9 cellular contexts compared by ENCODE assay signal in genomic region chr19:10514211-10515145, GRCh38. TPM values are rescaled to one million over a fixed set of nuclear protein-coding genes. Genes with fewer than 3 reads are reported as not detected.
DNase-seq lines count a peak whose midpoint lies in the region; ATAC-seq, FAIRE-seq and TF ChIP-seq lines count a peak whose summit lies in the region.
"Had no signal": no experiment of that assay in that cellular context is flagged by ENCODE, and none has a peak within 500 bp of the region (broad histone marks: within the 10 kb centered on the region; RNA-seq: fewer than 3 reads in every experiment).

No MANE protein-coding gene starts in this region.

- peaks cover 59% of the 10 kb centered on the region for H3K27me3 Mint-ChIP-seq in CD4-positive, CD25-positive, alpha-beta regulatory T cell
- H3K27me3 Mint-ChIP-seq in T-cell (peaks cover 48 to 59% of the 10 kb centered on the region in 2 donors), naive B cell (peaks cover 43 to 66% (median 60%) of the 10 kb centered on the region in 3 donors)

- H3K4me2 ChIP-seq in GM12878 (ENCODE audit: control insufficient read depth, insufficient read depth): no peak overlapping the region

- TF ChIP-seq POLR2A in GM12878 (IDR thresholded peaks at IDR 0.05; ENCODE audit: low read depth, low read length): no peak

- 0 out of 6 replicates have a peak, but pooled peaks of 1 of the 3 experiments have one; percentile 4 for TF ChIP-seq CTCF in GM12878 (IDR thresholded peaks at IDR 0.05 in 2 of 3, conservative IDR thresholded peaks at IDR 0.05 in 1 of 3; ENCODE audit: control insufficient read depth in 2 of 3, extremely low read depth in 1 of 3, insufficient read depth in 1 of 3, low read depth in 3 of 3, low read length in 3 of 3)

- intact Hi-C loops in GM12878 (cut with micrococcal nuclease; ENCODE audit: unreplicated experiment): no loop called here

- POLR2A ChIA-PET in T-cell (lab: Charles Lee) (no interaction called here), GM12878 (lab: Charles Lee) (no interaction called here)

- no peak for FAIRE-seq in GM12878 (lab: Jason Lieb, UNC)

- H3K9me3 ChIP-seq in CD4-positive, CD25-positive, alpha-beta regulatory T cell (ENCODE audit: control insufficient read depth in 2 of 2, low read length in 2 of 2): no peaks in the 10 kb centered on the region
- H3K9me3 ChIP-seq in GM12878 (replicated peaks; ENCODE audit: control insufficient read depth, insufficient read depth, low read length): no peaks in the 10 kb centered on the region

- CTCF ChIA-PET in T-cell (lab: Charles Lee): no interaction called here
- CTCF ChIA-PET in GM12878 (lab: Yijun Ruan, JAX): no interaction called here

- BruUV-seq in GM12878 (replicated peaks; lab: Mats Ljungman, UMichigan): no TSS peak

- peaks cover 26% of the 10 kb centered on the region for H3K27me3 ChIP-seq in CD4-positive, CD25-positive, alpha-beta regulatory T cell (ENCODE audit: control insufficient read depth, insufficient read depth, low read length)
- H3K27me3 ChIP-seq in GM12878 (replicated peaks in 1 of 2; ENCODE audit: control insufficient read depth in 2 of 2, insufficient read depth in 2 of 2, low read length in 1 of 2): peaks cover 12 to 26% of the 10 kb centered on the region in 2 experiments

- no peaks in the 10 kb centered on the region for H3K36me3 ChIP-seq in CD4-positive, CD25-positive, alpha-beta regulatory T cell (ENCODE audit: control insufficient read depth, insufficient read depth, low read length)
- H3K36me3 ChIP-seq in GM12878 (ENCODE audit: control insufficient read depth in 2 of 2, insufficient read depth in 2 of 2, low read length in 1 of 2): no peaks in the 10 kb centered on the region

- no peak overlapping the region for H3K27ac Mint-ChIP-seq in CD4-positive, CD25-positive, alpha-beta regulatory T cell
- H3K27ac Mint-ChIP-seq in T-cell (peak overlapping the region in 1 of 2 donors; percentile 81), naive B cell (peak overlapping the region in 1 of 6 donors; percentile 97)

- H3K4me3 ChIP-seq in CD4-positive, CD25-positive, alpha-beta regulatory T cell (ENCODE audit: low read depth, low read length): no peak overlapping the region
- no peak overlapping the region for H3K4me3 ChIP-seq in GM12878

- ATAC-seq in CD4-positive, CD25-positive, alpha-beta regulatory T cell (ENCODE audit: low read depth in 2 of 2): peak; percentile 57 to 58
- ATAC-seq in T-cell (replicated peaks in 1 of 4): peak; percentile 40 to 66 (median 64)
- ATAC-seq in GM12878: peak; percentile 64
- peak; percentile 58 to 63 for ATAC-seq in naive B cell (ENCODE audit: low read depth in 2 of 2)
- ATAC-seq in HG03039 (IDR thresholded peaks at IDR 0.05; ENCODE audit: unreplicated experiment): no peak

- no peaks in the 10 kb centered on the region for H4K20me1 ChIP-seq in GM12878 (ENCODE audit: control insufficient read depth, insufficient read depth)

- peaks cover 34% of the 10 kb centered on the region for H3K4me1 ChIP-seq in CD4-positive, CD25-positive, alpha-beta regulatory T cell (ENCODE audit: control insufficient read depth, insufficient read depth, low read length, poor library complexity, severe bottlenecking)
- H3K4me1 ChIP-seq in GM12878 (ENCODE audit: control insufficient read depth, insufficient read depth, low read length): peaks cover 13% of the 10 kb centered on the region

- H3K79me2 ChIP-seq in GM12878 (ENCODE audit: control insufficient read depth, insufficient read depth, low read length): no peaks in the 10 kb centered on the region

- TF ChIP-seq RAD21 in GM12878 (IDR thresholded peaks at IDR 0.05; ENCODE audit: insufficient read depth, low read depth, low read length): no peak

- 48% methylated on average over 98 of the region's 107 CpGs for WGBS in GM12878 (ENCODE audit: insufficient coverage, insufficient replicate concordance, low lambda C conversion rate, missing lambda C conversion rate)

- RAD21 ChIA-PET in GM12878 (lab: Charles Lee; ENCODE audit: unreplicated experiment): no interaction called here

- peaks cover 0 to 2% (median 0%) of the 10 kb centered on the region in 7 donors for H3K9me3 Mint-ChIP-seq in CD4-positive, CD25-positive, alpha-beta regulatory T cell
- no peaks in the 10 kb centered on the region for H3K9me3 Mint-ChIP-seq in T-cell
- peaks cover 0 to 2% (median 0%) of the 10 kb centered on the region in 7 donors for H3K9me3 Mint-ChIP-seq in naive B cell

- peaks cover 2 to 34% (median 13%) of the 10 kb centered on the region in 4 donors for H3K4me1 Mint-ChIP-seq in CD4-positive, CD25-positive, alpha-beta regulatory T cell
- peaks cover 23 to 41% (median 34%) of the 10 kb centered on the region in 3 donors for H3K4me1 Mint-ChIP-seq in T-cell
- H3K4me1 Mint-ChIP-seq in naive B cell: peaks cover 23 to 25% (median 24%) of the 10 kb centered on the region in 3 donors

- no peak for TF ChIP-seq EP300 in GM12878 (IDR thresholded peaks at IDR 0.05; ENCODE audit: borderline replicate concordance in 1 of 2, control insufficient read depth in 1 of 2, low read depth in 2 of 2, low read length in 2 of 2)

- no peak overlapping the region for H3K9ac ChIP-seq in GM12878 (ENCODE audit: control insufficient read depth, insufficient read depth, low read length)

- in situ Hi-C loops in GM12878 (cut with MboI): no loop called here

- DNase-seq in CD4-positive, CD25-positive, alpha-beta regulatory T cell: peak in 1 of 3 donors; percentile 57
- peak in 25 of 34 experiments; percentile 25 to 62 (median 47) for DNase-seq in T-cell
- no peak for DNase-seq in GM12878 (ENCODE audit: low read depth, low spot score)
- DNase-seq in naive B cell: no peak
- no peak for DNase-seq in T1000 (lab: John Stamatoyannopoulos, UW)
- DNase-seq in NCI-H1092 treated with DMSO at 0.1 percent for 48 hours (lab: John Stamatoyannopoulos, UW): no peak
- DNase-seq in globus pallidus (ENCODE audit: low spot score): no peak
- DNase-seq: NCI-H226 had no signal

- H3K4me3 Mint-ChIP-seq in CD4-positive, CD25-positive, alpha-beta regulatory T cell: no peak overlapping the region
- H3K4me3 Mint-ChIP-seq in T-cell (peak overlapping the region; percentile 66 to 76 (median 72)), naive B cell (peak overlapping the region in 3 of 8 donors; percentile 18 to 67 (median 49))

- H2AFZ ChIP-seq in GM12878 (ENCODE audit: control insufficient read depth, low read depth, low read length): no peak overlapping the region; the same call in 1 of the 2 replicates

- SMC1A ChIA-PET in GM12878 (lab: Charles Lee; ENCODE audit: uncharacterized antibody, unreplicated experiment): interaction anchor here (0.5 kb wide), 1 partner anchor 280 kb away, joined by 3 read pairs; no protein-coding TSS in a partner anchor

- H3K27ac ChIP-seq in CD4-positive, CD25-positive, alpha-beta regulatory T cell (ENCODE audit: insufficient read depth, low read length, poor library complexity, severe bottlenecking): no peak overlapping the region
- no peak overlapping the region for H3K27ac ChIP-seq in GM12878 (ENCODE audit: control insufficient read depth, insufficient read depth)

- H3K36me3 Mint-ChIP-seq in CD4-positive, CD25-positive, alpha-beta regulatory T cell: peaks cover 3% of the 10 kb centered on the region
- H3K36me3 Mint-ChIP-seq in T-cell (no peaks in the 10 kb centered on the region), naive B cell (peaks cover 0 to 7% of the 10 kb centered on the region in 2 donors)

RNA-seq across cellular contexts. Expression of gene S1PR5, which starts 2.8 kb away (rescaled TPM):
- total RNA-seq in CD4-positive, CD25-positive, alpha-beta regulatory T cell: not detected
- polyA plus RNA-seq in CD4-positive, CD25-positive, alpha-beta regulatory T cell: under 1 TPM in 3 of 4 donors, not detected in 1; 0.17 to 0.31 (median 0.30) TPM
- total RNA-seq in T-cell (10 to 100 TPM in 1 of 5 donors, 1 to 10 TPM in 4; 1.9 to 25.0 (median 6.5) TPM), GM12878 (2014; rRNA removed) (0.11 TPM in 1 of 2 replicates, not detected in the other), GM12878 (2014; rRNA removed; fragmentation: Illumina TruSeq; extraction: Trizol) (0.14 TPM in 1 of 2 replicates, not detected in the other), GM12878 (2021) (not detected in 2 replicates)
- not detected in 2 replicates for total RNA-seq in GM12878 (2013; cell fraction: nucleolus; rRNA removed)
- not detected for polyA plus RNA-seq in GM12878 (2011; ENCODE audit: low read depth)
- polyA plus RNA-seq in GM12878 (2011; rRNA removed) (0.04 TPM in 1 of 2 replicates, not detected in the other), GM12878 (2014; fragmentation: Illumina TruSeq; extraction: Trizol) (not detected in 2 replicates), GM12878 (2014; fragmentation: Nextera tagmentation; extraction: Ambion mirVana) (not detected), GM12878 (2014; rRNA removed) (0.14 TPM in 1 of 2 replicates, not detected in the other), GM12878 (2016; fragmentation: Nextera tagmentation; extraction: Ambion mirVana) (not detected), naive B cell (ENCODE audit: low read depth in 6 of 6) (under 1 TPM in 5 of 6 donors, not detected in 1; 0.24 to 0.96 (median 0.75) TPM)
- 0.03 TPM in 1 of 2 replicates, not detected in the other for polyA plus RNA-seq in GM12878 (2011; cell fraction: cytosol; rRNA removed)
- not detected in 2 replicates for polyA plus RNA-seq in GM12878 (2011; cell fraction: nucleus; rRNA removed)
- not detected in 2 replicates for polyA plus RNA-seq in GM12878 (2012)
- not detected in 2 replicates for polyA minus RNA-seq in GM12878 (2011; rRNA and poly(A)+ RNA removed)
- polyA minus RNA-seq in GM12878 (2011; cell fraction: cytosol; rRNA and poly(A)+ RNA removed): not detected in 2 replicates
- not detected in 2 replicates for polyA minus RNA-seq in GM12878 (2011; cell fraction: nucleus; rRNA and poly(A)+ RNA removed)

RNA-seq across cellular contexts. Expression of gene KEAP1, which starts 11.3 kb away (rescaled TPM):
- total RNA-seq in CD4-positive, CD25-positive, alpha-beta regulatory T cell: 26.2 TPM
- polyA plus RNA-seq in CD4-positive, CD25-positive, alpha-beta regulatory T cell: 10 to 100 TPM; 45.0 to 75.1 (median 56.3) TPM
- 10 to 100 TPM; 18.4 to 64.2 (median 56.0) TPM for total RNA-seq in T-cell
- total RNA-seq in GM12878 (2013; cell fraction: nucleolus; rRNA removed): 30.3 and 40.1 TPM in 2 replicates
- total RNA-seq in GM12878 (2014; rRNA removed): 49.0 and 60.4 TPM in 2 replicates
- total RNA-seq in GM12878 (2014; rRNA removed; fragmentation: Illumina TruSeq; extraction: Trizol): 44.3 and 54.7 TPM in 2 replicates
- 61.2 and 76.2 TPM in 2 replicates for total RNA-seq in GM12878 (2021)
- 19.1 TPM for polyA plus RNA-seq in GM12878 (2011; ENCODE audit: low read depth)
- 23.7 and 42.6 TPM in 2 replicates for polyA plus RNA-seq in GM12878 (2011; rRNA removed)
- polyA plus RNA-seq in GM12878 (2011; cell fraction: cytosol; rRNA removed): 45.2 and 63.6 TPM in 2 replicates
- 57.9 and 62.3 TPM in 2 replicates for polyA plus RNA-seq in GM12878 (2011; cell fraction: nucleus; rRNA removed)
- 31.0 and 33.1 TPM in 2 replicates for polyA plus RNA-seq in GM12878 (2012)
- 17.2 and 36.7 TPM in 2 replicates for polyA plus RNA-seq in GM12878 (2014; fragmentation: Illumina TruSeq; extraction: Trizol)
- polyA plus RNA-seq in GM12878 (2014; fragmentation: Nextera tagmentation; extraction: Ambion mirVana): 1 to 10 TPM; 1.4 to 9.3 TPM
- polyA plus RNA-seq in GM12878 (2014; rRNA removed): 41.2 and 50.2 TPM in 2 replicates
- polyA plus RNA-seq in GM12878 (2016; fragmentation: Nextera tagmentation; extraction: Ambion mirVana): 10 to 100 TPM; 83.1 to 87.7 TPM
- polyA minus RNA-seq in GM12878 (2011; rRNA and poly(A)+ RNA removed): 102 and 125 TPM in 2 replicates
- 29.0 and 35.8 TPM in 2 replicates for polyA minus RNA-seq in GM12878 (2011; cell fraction: cytosol; rRNA and poly(A)+ RNA removed)
- 16.2 and 22.3 TPM in 2 replicates for polyA minus RNA-seq in GM12878 (2011; cell fraction: nucleus; rRNA and poly(A)+ RNA removed)
- 1 to 10 TPM in 5 of 6 donors, under 1 TPM in 1; 0.18 to 9.8 (median 7.7) TPM for polyA plus RNA-seq in naive B cell (ENCODE audit: low read depth in 6 of 6)

RNA-seq across cellular contexts. Expression of gene ATG4D, which starts 29.2 kb away (rescaled TPM):
- total RNA-seq in CD4-positive, CD25-positive, alpha-beta regulatory T cell: 62.4 TPM
- 10 to 100 TPM; 14.0 to 17.0 (median 14.7) TPM for polyA plus RNA-seq in CD4-positive, CD25-positive, alpha-beta regulatory T cell
- total RNA-seq in T-cell (10 to 100 TPM; 55.7 to 63.0 (median 60.9) TPM), GM12878 (2014; rRNA removed) (15.6 and 16.8 TPM in 2 replicates), GM12878 (2014; rRNA removed; fragmentation: Illumina TruSeq; extraction: Trizol) (8.1 and 8.4 TPM in 2 replicates), GM12878 (2021) (24.2 and 24.3 TPM in 2 replicates)
- 11.7 and 13.3 TPM in 2 replicates for total RNA-seq in GM12878 (2013; cell fraction: nucleolus; rRNA removed)
- 7.4 TPM for polyA plus RNA-seq in GM12878 (2011; ENCODE audit: low read depth)
- polyA plus RNA-seq in GM12878 (2011; rRNA removed) (7.9 and 14.5 TPM in 2 replicates), GM12878 (2014; fragmentation: Illumina TruSeq; extraction: Trizol) (1.2 and 7.7 TPM in 2 replicates), GM12878 (2014; fragmentation: Nextera tagmentation; extraction: Ambion mirVana) (1 to 10 TPM in 1 of 2 experiments, under 1 TPM in 1; 0.39 to 2.3 TPM), GM12878 (2014; rRNA removed) (26.7 and 28.7 TPM in 2 replicates), GM12878 (2016; fragmentation: Nextera tagmentation; extraction: Ambion mirVana) (10 to 100 TPM; 12.4 to 14.6 TPM), naive B cell (ENCODE audit: low read depth in 6 of 6) (10 to 100 TPM in 2 of 6 donors, 1 to 10 TPM in 4; 1.7 to 20.7 (median 9.4) TPM)
- 20.2 and 26.1 TPM in 2 replicates for polyA plus RNA-seq in GM12878 (2011; cell fraction: cytosol; rRNA removed)
- polyA plus RNA-seq in GM12878 (2011; cell fraction: nucleus; rRNA removed): 45.2 and 57.3 TPM in 2 replicates
- polyA plus RNA-seq in GM12878 (2012): 17.3 and 23.3 TPM in 2 replicates
- polyA minus RNA-seq in GM12878 (2011; rRNA and poly(A)+ RNA removed): 10.1 and 22.5 TPM in 2 replicates
- 6.4 and 9.4 TPM in 2 replicates for polyA minus RNA-seq in GM12878 (2011; cell fraction: cytosol; rRNA and poly(A)+ RNA removed)
- 10.0 and 14.4 TPM in 2 replicates for polyA minus RNA-seq in GM12878 (2011; cell fraction: nucleus; rRNA and poly(A)+ RNA removed)

RNA-seq across cellular contexts. Expression of gene KRI1, which starts 51.3 kb away (rescaled TPM):
- 34.6 TPM for total RNA-seq in CD4-positive, CD25-positive, alpha-beta regulatory T cell
- 10 to 100 TPM in 3 of 4 donors, 1 to 10 TPM in 1; 8.6 to 13.8 (median 12.0) TPM for polyA plus RNA-seq in CD4-positive, CD25-positive, alpha-beta regulatory T cell
- total RNA-seq in T-cell (10 to 100 TPM; 50.9 to 94.8 (median 79.1) TPM), GM12878 (2014; rRNA removed) (25.3 and 31.0 TPM in 2 replicates), GM12878 (2014; rRNA removed; fragmentation: Illumina TruSeq; extraction: Trizol) (17.6 and 21.0 TPM in 2 replicates), GM12878 (2021) (32.7 and 36.2 TPM in 2 replicates)
- 18.6 and 20.9 TPM in 2 replicates for total RNA-seq in GM12878 (2013; cell fraction: nucleolus; rRNA removed)
- polyA plus RNA-seq in GM12878 (2011; ENCODE audit: low read depth): 10.2 TPM
- polyA plus RNA-seq in GM12878 (2011; rRNA removed) (17.2 and 17.4 TPM in 2 replicates), GM12878 (2014; fragmentation: Illumina TruSeq; extraction: Trizol) (21.9 and 24.7 TPM in 2 replicates), GM12878 (2014; fragmentation: Nextera tagmentation; extraction: Ambion mirVana) (1 to 10 TPM in 1 of 2 experiments, under 1 TPM in 1; 0.98 to 3.4 TPM), GM12878 (2014; rRNA removed) (42.5 and 42.6 TPM in 2 replicates), GM12878 (2016; fragmentation: Nextera tagmentation; extraction: Ambion mirVana) (10 to 100 TPM; 24.7 to 27.4 TPM), naive B cell (ENCODE audit: low read depth in 6 of 6) (10 to 100 TPM; 10.6 to 47.6 (median 16.5) TPM)
- 12.3 and 17.7 TPM in 2 replicates for polyA plus RNA-seq in GM12878 (2011; cell fraction: cytosol; rRNA removed)
- polyA plus RNA-seq in GM12878 (2011; cell fraction: nucleus; rRNA removed): 43.9 and 57.1 TPM in 2 replicates
- 18.6 and 27.4 TPM in 2 replicates for polyA plus RNA-seq in GM12878 (2012)
- polyA minus RNA-seq in GM12878 (2011; rRNA and poly(A)+ RNA removed): 5.3 and 7.0 TPM in 2 replicates
- polyA minus RNA-seq in GM12878 (2011; cell fraction: cytosol; rRNA and poly(A)+ RNA removed): 8.0 and 9.6 TPM in 2 replicates
- 12.5 and 24.5 TPM in 2 replicates for polyA minus RNA-seq in GM12878 (2011; cell fraction: nucleus; rRNA and poly(A)+ RNA removed)

RNA-seq across cellular contexts. Expression of gene CDKN2D, which starts 54.3 kb away (rescaled TPM):
- total RNA-seq in CD4-positive, CD25-positive, alpha-beta regulatory T cell: 57.0 TPM
- 100 to 1,000 TPM in 3 of 4 donors, 10 to 100 TPM in 1; 92.6 to 125 (median 113) TPM for polyA plus RNA-seq in CD4-positive, CD25-positive, alpha-beta regulatory T cell
- total RNA-seq in T-cell (10 to 100 TPM; 24.0 to 51.5 (median 32.5) TPM), GM12878 (2014; rRNA removed) (3.4 TPM in 2 replicates), GM12878 (2014; rRNA removed; fragmentation: Illumina TruSeq; extraction: Trizol) (7.6 and 8.5 TPM in 2 replicates), GM12878 (2021) (10.2 and 11.0 TPM in 2 replicates)
- total RNA-seq in GM12878 (2013; cell fraction: nucleolus; rRNA removed): 1.3 and 1.9 TPM in 2 replicates
- 4.1 TPM for polyA plus RNA-seq in GM12878 (2011; ENCODE audit: low read depth)
- polyA plus RNA-seq in GM12878 (2011; rRNA removed) (11.9 and 17.0 TPM in 2 replicates), GM12878 (2014; fragmentation: Illumina TruSeq; extraction: Trizol) (3.6 and 5.2 TPM in 2 replicates), GM12878 (2014; fragmentation: Nextera tagmentation; extraction: Ambion mirVana) (1 to 10 TPM in 1 of 2 experiments, under 1 TPM in 1; 0.53 to 4.9 TPM), GM12878 (2014; rRNA removed) (17.2 and 18.0 TPM in 2 replicates), GM12878 (2016; fragmentation: Nextera tagmentation; extraction: Ambion mirVana) (1 to 10 TPM; 5.9 to 9.3 TPM), naive B cell (ENCODE audit: low read depth in 6 of 6) (100 to 1,000 TPM; 110 to 209 (median 153) TPM)
- polyA plus RNA-seq in GM12878 (2011; cell fraction: cytosol; rRNA removed): 19.5 and 28.1 TPM in 2 replicates
- 11.9 and 14.9 TPM in 2 replicates for polyA plus RNA-seq in GM12878 (2011; cell fraction: nucleus; rRNA removed)
- 11.9 and 14.9 TPM in 2 replicates for polyA plus RNA-seq in GM12878 (2012)
- polyA minus RNA-seq in GM12878 (2011; rRNA and poly(A)+ RNA removed): 5.3 and 8.3 TPM in 2 replicates
- polyA minus RNA-seq in GM12878 (2011; cell fraction: cytosol; rRNA and poly(A)+ RNA removed): 2.9 and 5.2 TPM in 2 replicates
- 1.7 and 1.8 TPM in 2 replicates for polyA minus RNA-seq in GM12878 (2011; cell fraction: nucleus; rRNA and poly(A)+ RNA removed)

Comparison
In these comparisons a context has a peak if more than half of its experiments do, and no peak if none do; other contexts are left out.
1. DNase-seq: peak in T-cell (25 of 34); none in GM12878 (single experiment), naive B cell (single experiment), T1000 (single experiment), NCI-H1092 treated with DMSO at 0.1 percent for 48 hours (single experiment) and globus pallidus (single experiment).
2. H3K4me3 Mint-ChIP-seq: peak in T-cell (3 of 3); none in CD4-positive, CD25-positive, alpha-beta regulatory T cell (0 of 4).